24 cellular contexts compared by ENCODE assay signal in genomic region chr5:91122663-91123062, GRCh38.
DNase-seq lines count a peak whose midpoint lies in the region; ATAC-seq and TF ChIP-seq lines count a peak whose summit lies in the region.
"Had no signal": no experiment of that assay in that cellular context is flagged by ENCODE, and none has a peak within 500 bp of the region (broad histone marks: within the 10 kb centered on the region; RNA-seq: fewer than 3 reads in every experiment).

No MANE protein-coding gene starts in this region.

- no peaks in the 10 kb centered on the region for H3K36me3 ChIP-seq in esophagus muscularis mucosa
- no peaks in the 10 kb centered on the region for H3K36me3 ChIP-seq in psoas muscle (ENCODE audit: insufficient read depth in 1 of 2, low read depth in 1 of 2)
- H3K36me3 ChIP-seq in transverse colon = no peaks in the 10 kb centered on the region

- intact Hi-C loops in esophagus muscularis mucosa (cut with DNase I) (no loop called here), psoas muscle (cut with DNase I) (loop anchor here in 1 of 2 donors (5.0 kb wide), 1 partner anchor 40 kb away; no protein-coding TSS in a partner anchor), transverse colon (cut with DNase I; ENCODE audit: low total_unique reads) (loop anchor here (5.0 kb wide), 1 partner anchor 55 kb away; no protein-coding TSS in a partner anchor)

- 70% methylated on average over 2 of the region's 2 CpGs for WGBS in esophagus muscularis mucosa
- 42 to 66% (median 59%) methylated on average over 2 of the region's 2 CpGs for WGBS in psoas muscle, 3 donors
- WGBS in transverse colon (ENCODE audit: low coverage in 1 of 2), 2 donors = 81 to 88% methylated on average over 2 of the region's 2 CpGs

- TF ChIP-seq POLR2A in esophagus muscularis mucosa (IDR thresholded peaks at IDR 0.05; ENCODE audit: low read depth) = no peak
- TF ChIP-seq POLR2A in transverse colon (IDR thresholded peaks at IDR 0.05) = no peak

- H3K4me3 ChIP-seq in esophagus muscularis mucosa = no peak overlapping the region
- no peak overlapping the region for H3K4me3 ChIP-seq in psoas muscle
- no peak overlapping the region for H3K4me3 ChIP-seq in transverse colon
- H3K4me3 ChIP-seq: GM23338 had no signal

- H3K27me3 ChIP-seq in esophagus muscularis mucosa = no peaks in the 10 kb centered on the region
- no peaks in the 10 kb centered on the region for H3K27me3 ChIP-seq in psoas muscle (ENCODE audit: insufficient read depth in 3 of 3, low read length in 2 of 3)
- no peaks in the 10 kb centered on the region for H3K27me3 ChIP-seq in transverse colon

- no peak for TF ChIP-seq CTCF in esophagus muscularis mucosa (IDR thresholded peaks at IDR 0.05)
- TF ChIP-seq CTCF in psoas muscle (IDR thresholded peaks at IDR 0.05) = no peak
- TF ChIP-seq CTCF in transverse colon (IDR thresholded peaks at IDR 0.05) = no peak

- no peaks in the 10 kb centered on the region for H3K9me3 ChIP-seq in esophagus muscularis mucosa
- no peaks in the 10 kb centered on the region for H3K9me3 ChIP-seq in psoas muscle
- no peaks in the 10 kb centered on the region for H3K9me3 ChIP-seq in transverse colon

- DNase-seq in NCI-H82 (lab: John Stamatoyannopoulos, UW) = peak; percentile 65
- DNase-seq in NCI-H82 treated with DMSO at 0.1 percent for 48 hours (lab: John Stamatoyannopoulos, UW; ENCODE audit: unreplicated experiment) = no peak
- DNase-seq in esophagus muscularis mucosa (ENCODE audit: extremely low spot score) = no peak
- no peak for DNase-seq in psoas muscle
- no peak for DNase-seq in transverse colon
- no peak for DNase-seq in NCI-H774 (lab: John Stamatoyannopoulos, UW)
- DNase-seq in 8988T = no peak
- DNase-seq: activated CD4-positive, alpha-beta T cell treated with anti-CD3 and anti-CD28 coated beads, Interleukin-2, amount 50 U/mL, for 4 hours; activated gamma-delta T cell; amniotic stem cell; Kasumi-1; mammary epithelial cell; naive B cell; NCI-H1092 treated with DMSO at 0.1 percent for 48 hours; NCI-H2081; NCI-H446 treated with DMSO at 0.1 percent for 48 hours; SHP77; stimulated activated CD4-positive, alpha-beta T cell treated with anti-CD3 and anti-CD28 coated beads, Interleukin-4, amount 100 ng/mL, for 24 hours; substantia nigra; T-helper 1 cell had no signal

- peak in 1 of 4 donors; percentile 50 for ATAC-seq in psoas muscle
- no peak for ATAC-seq in GM18511 (IDR thresholded peaks at IDR 0.05; ENCODE audit: unreplicated experiment)
- ATAC-seq: GM23338 had no signal

- H3K27ac ChIP-seq in esophagus muscularis mucosa (replicated peaks in 1 of 4) (peak overlapping the region; percentile 46 to 67 (median 61)), psoas muscle (peak overlapping the region; percentile 26), transverse colon (peak overlapping the region in 3 of 4 donors; percentile 0 to 57 (median 16))
- H3K27ac ChIP-seq: 22Rv1, parathyroid adenoma had no signal

- H3K4me1 ChIP-seq in esophagus muscularis mucosa = peaks cover 34 to 86% (median 82%) of the 10 kb centered on the region in 4 donors
- peaks cover 8% of the 10 kb centered on the region for H3K4me1 ChIP-seq in psoas muscle
- H3K4me1 ChIP-seq in transverse colon = peaks cover 14 to 58% (median 20%) of the 10 kb centered on the region in 4 donors

- in situ Hi-C loops in transverse colon (cut with MboI; ENCODE audit: low pct_ligation_motif_present in 1 of 4, low pct_unique_long_range_greater_than_20kb in 1 of 4, low sequenced_read_pairs in 3 of 4) = loop anchor here in 2 of 4 donors (25.0 kb wide), 2 partner anchors 165 to 265 kb away; partner anchors contain the start of gene ARRDC3 (in 1 of the 2)

- TF ChIP-seq EP300 in esophagus muscularis mucosa (IDR thresholded peaks at IDR 0.05) (no peak), transverse colon (IDR thresholded peaks at IDR 0.05; ENCODE audit: low read depth) (no peak)
